ENCODE assay signal across 9 cellular contexts in genomic region chr6:137271245-137272183, GRCh38. TPM values are rescaled to one million over a fixed set of nuclear protein-coding genes. Genes with fewer than 3 reads are reported as not detected.
DNase-seq lines count a peak whose midpoint lies in the region; ATAC-seq and TF ChIP-seq lines count a peak whose summit lies in the region.
"Had no signal": no experiment of that assay in that cellular context is flagged by ENCODE, and none has a peak within 500 bp of the region (broad histone marks: within the 10 kb centered on the region; RNA-seq: fewer than 3 reads in every experiment).

No MANE protein-coding gene starts in this region.

- H3K27ac ChIP-seq in RWPE1 = no peak overlapping the region

- CTCF ChIA-PET in RWPE1 (lab: Yijun Ruan, JAX) = interaction anchor here (0.6 to 1.5 kb wide), 10 partner anchors 9 to 382 kb away, joined by 3 to 9 read pairs (median 4); no protein-coding TSS in a partner anchor

- H3K27ac Mint-ChIP-seq in activated naive CD8-positive, alpha-beta T cell treated with anti-CD3 and anti-CD28 coated beads, Interleukin-2, amount 10 ng/mL, durations not matched to agents 7 days and 5 days = no peak overlapping the region
- no peak overlapping the region for H3K27ac Mint-ChIP-seq in activated naive CD8-positive, alpha-beta T cell treated with anti-CD3 and anti-CD28 coated beads for 36 hours
- H3K27ac Mint-ChIP-seq in naive thymus-derived CD8-positive, alpha-beta T cell = no peak overlapping the region

- POLR2A ChIA-PET in activated naive CD8-positive, alpha-beta T cell treated with anti-CD3 and anti-CD28 coated beads, Interleukin-2, amount 10 ng/mL, durations not matched to agents 7 days and 5 days (lab: Charles Lee) = no interaction called here
- POLR2A ChIA-PET in RWPE1 (lab: Yijun Ruan, JAX; ENCODE audit: low non-redundant PET) = no interaction called here
- POLR2A ChIA-PET in naive thymus-derived CD8-positive, alpha-beta T cell (lab: Charles Lee) = no interaction called here

- TF ChIP-seq POLR2A in erythroblast (IDR thresholded peaks at IDR 0.05; ENCODE audit: low read length) = no peak

- no peaks in the 10 kb centered on the region for H3K36me3 Mint-ChIP-seq in activated naive CD8-positive, alpha-beta T cell treated with anti-CD3 and anti-CD28 coated beads, Interleukin-2, amount 10 ng/mL, durations not matched to agents 7 days and 5 days
- no peaks in the 10 kb centered on the region for H3K36me3 Mint-ChIP-seq in activated naive CD8-positive, alpha-beta T cell treated with anti-CD3 and anti-CD28 coated beads for 36 hours
- no peaks in the 10 kb centered on the region for H3K36me3 Mint-ChIP-seq in naive thymus-derived CD8-positive, alpha-beta T cell

- DNase-seq in activated naive CD8-positive, alpha-beta T cell treated with anti-CD3 and anti-CD28 coated beads, Interleukin-2, amount 10 ng/mL, durations not matched to agents 7 days and 5 days = no peak
- no peak for DNase-seq in activated naive CD8-positive, alpha-beta T cell treated with anti-CD3 and anti-CD28 coated beads for 36 hours
- DNase-seq in HuH-7 (ENCODE audit: low spot score) (peak; percentile 27), RWPE1 (ENCODE audit: low spot score) (peak; percentile 56), erythroblast (lab: John Stamatoyannopoulos, UW) (peak; percentile 34 to 53), T1000 (lab: John Stamatoyannopoulos, UW) (no peak), NCI-H128 (lab: John Stamatoyannopoulos, UW; ENCODE audit: unreplicated experiment) (no peak)
- peak in 3 of 10 donors; percentile 36 to 44 (median 38) for DNase-seq in naive thymus-derived CD8-positive, alpha-beta T cell

- no peak overlapping the region for H3K4me3 Mint-ChIP-seq in activated naive CD8-positive, alpha-beta T cell treated with anti-CD3 and anti-CD28 coated beads, Interleukin-2, amount 10 ng/mL, durations not matched to agents 7 days and 5 days
- no peak overlapping the region for H3K4me3 Mint-ChIP-seq in activated naive CD8-positive, alpha-beta T cell treated with anti-CD3 and anti-CD28 coated beads for 36 hours
- H3K4me3 Mint-ChIP-seq in naive thymus-derived CD8-positive, alpha-beta T cell = no peak overlapping the region
- H3K4me3 Mint-ChIP-seq: central memory CD8-positive, alpha-beta T cell had no signal

- peak; percentile 50 for ATAC-seq in activated naive CD8-positive, alpha-beta T cell treated with anti-CD3 and anti-CD28 coated beads, Interleukin-2, amount 10 ng/mL, durations not matched to agents 7 days and 5 days (ENCODE audit: low read depth)
- peak; percentile 54 to 70 for ATAC-seq in naive thymus-derived CD8-positive, alpha-beta T cell

- peaks cover 1% of the 10 kb centered on the region for H3K9me3 Mint-ChIP-seq in activated naive CD8-positive, alpha-beta T cell treated with anti-CD3 and anti-CD28 coated beads, Interleukin-2, amount 10 ng/mL, durations not matched to agents 7 days and 5 days
- no peaks in the 10 kb centered on the region for H3K9me3 Mint-ChIP-seq in activated naive CD8-positive, alpha-beta T cell treated with anti-CD3 and anti-CD28 coated beads for 36 hours
- H3K9me3 Mint-ChIP-seq in naive thymus-derived CD8-positive, alpha-beta T cell = no peaks in the 10 kb centered on the region
- H3K9me3 Mint-ChIP-seq: central memory CD8-positive, alpha-beta T cell had no signal

- peaks cover 33% of the 10 kb centered on the region for H3K27me3 Mint-ChIP-seq in activated naive CD8-positive, alpha-beta T cell treated with anti-CD3 and anti-CD28 coated beads, Interleukin-2, amount 10 ng/mL, durations not matched to agents 7 days and 5 days
- peaks cover 17% of the 10 kb centered on the region for H3K27me3 Mint-ChIP-seq in activated naive CD8-positive, alpha-beta T cell treated with anti-CD3 and anti-CD28 coated beads for 36 hours
- peaks cover 0 to 21% (median 7%) of the 10 kb centered on the region in 5 donors for H3K27me3 Mint-ChIP-seq in naive thymus-derived CD8-positive, alpha-beta T cell
- H3K27me3 Mint-ChIP-seq: central memory CD8-positive, alpha-beta T cell had no signal

- peaks cover 1% of the 10 kb centered on the region for H3K4me1 Mint-ChIP-seq in activated naive CD8-positive, alpha-beta T cell treated with anti-CD3 and anti-CD28 coated beads, Interleukin-2, amount 10 ng/mL, durations not matched to agents 7 days and 5 days
- peaks cover 5% of the 10 kb centered on the region for H3K4me1 Mint-ChIP-seq in activated naive CD8-positive, alpha-beta T cell treated with anti-CD3 and anti-CD28 coated beads for 36 hours
- H3K4me1 Mint-ChIP-seq in naive thymus-derived CD8-positive, alpha-beta T cell = peaks cover 0 to 15% (median 0%) of the 10 kb centered on the region in 4 donors

- TF ChIP-seq CTCF in RWPE1 (conservative IDR thresholded peaks at IDR 0.05; ENCODE audit: low read depth) = peak; percentile 93

RNA-seq across cellular contexts. Expression of gene IFNGR1, which starts 52.3 kb away (rescaled TPM):
- 10 to 100 TPM; 29.1 to 29.8 TPM for total RNA-seq in activated naive CD8-positive, alpha-beta T cell treated with anti-CD3 and anti-CD28 coated beads, Interleukin-2, amount 10 ng/mL, durations not matched to agents 7 days and 5 days
- total RNA-seq in activated naive CD8-positive, alpha-beta T cell treated with anti-CD3 and anti-CD28 coated beads for 36 hours = 10 to 100 TPM; 20.5 to 22.1 TPM
- 10 to 100 TPM; 26.3 to 30.1 TPM for total RNA-seq in naive thymus-derived CD8-positive, alpha-beta T cell
- polyA plus RNA-seq in naive thymus-derived CD8-positive, alpha-beta T cell = 10 to 100 TPM; 19.4 to 36.6 (median 28.4) TPM

Comparison
In these comparisons a context has a peak if more than half of its experiments do, and no peak if none do; other contexts are left out.
1. DNase-seq: peak in HuH-7 (single experiment), RWPE1 (single experiment) and erythroblast (2 of 2); none in activated naive CD8-positive, alpha-beta T cell treated with anti-CD3 and anti-CD28 coated beads, Interleukin-2, amount 10 ng/mL, durations not matched to agents 7 days and 5 days (single experiment), activated naive CD8-positive, alpha-beta T cell treated with anti-CD3 and anti-CD28 coated beads for 36 hours (single experiment), T1000 (single experiment) and NCI-H128 (single experiment).